Comparison of ENCODE assay signal across 8 cellular contexts in the genomic region with DNA sequence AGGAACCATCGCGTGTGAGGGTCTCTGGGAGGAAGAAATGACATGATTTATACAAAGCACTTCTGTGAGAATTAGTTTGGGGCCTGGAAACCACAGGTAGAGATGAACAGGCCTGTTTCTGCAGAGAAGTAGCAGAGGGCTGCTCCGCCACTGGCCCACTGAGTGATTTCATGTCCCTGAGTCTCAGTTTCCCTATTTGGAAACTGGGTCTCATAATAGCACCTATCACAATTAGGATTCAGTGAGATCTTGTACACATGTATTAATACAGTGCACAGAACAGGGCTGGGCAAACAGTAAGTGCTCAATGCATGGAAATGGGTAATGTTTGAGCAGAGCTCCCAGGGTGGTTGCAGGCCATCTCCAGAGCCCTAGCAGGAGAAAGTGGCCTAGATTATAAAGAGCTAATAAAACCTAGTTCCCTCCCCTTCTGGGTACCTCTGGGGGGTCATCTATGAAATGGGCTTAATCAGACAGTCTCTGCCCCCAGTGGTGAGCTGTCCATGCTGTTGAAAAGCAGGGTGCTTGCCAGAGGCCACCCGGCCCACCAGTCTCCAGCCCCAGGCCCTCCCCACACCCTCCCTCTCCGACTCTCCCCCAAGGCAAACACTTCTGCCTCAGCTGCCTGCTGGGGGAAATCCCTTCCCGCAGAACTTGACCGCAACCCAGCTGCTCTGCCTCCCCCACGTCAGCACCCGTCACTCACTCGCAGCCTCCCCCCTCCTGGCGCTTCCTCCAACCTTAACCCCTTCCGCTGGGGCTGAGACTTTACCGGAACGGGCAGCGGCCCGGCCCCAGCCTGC. TPM values are rescaled to one million over a fixed set of nuclear protein-coding genes. Genes with fewer than 3 reads are reported as not detected.
DNase-seq lines count a peak whose midpoint lies in the region; ATAC-seq and TF ChIP-seq lines count a peak whose summit lies in the region.

No MANE protein-coding gene starts in this region.

- peaks cover 58% of the 10 kb centered on the region for H3K4me1 Mint-ChIP-seq in activated naive CD8-positive, alpha-beta T cell (ENCODE audit: low read depth)

- peak overlapping the region; percentile 83 to 87 for H3K27ac ChIP-seq in uterus

- ATAC-seq in GM21526 (IDR thresholded peaks at IDR 0.05; ENCODE audit: low FRiP score, unreplicated experiment) (peak; percentile 44), left cardiac atrium (peak; percentile 56 to 65)

- H3K27me3 Mint-ChIP-seq in activated naive CD8-positive, alpha-beta T cell, result no peaks in the 10 kb centered on the region

- H3K4me1 ChIP-seq in uterus, result peaks cover 0 to 33% of the 10 kb centered on the region in 2 donors

- H3K36me3 ChIP-seq in uterus, result no peaks in the 10 kb centered on the region

- DNase-seq in DMS153 treated with DMSO at 0.1 percent for 48 hours (lab: John Stamatoyannopoulos, UW; ENCODE audit: unreplicated experiment) (peak; percentile 44), HuH-7 (ENCODE audit: low spot score) (peak; percentile 96), SKM-1 (lab: John Stamatoyannopoulos, UW; ENCODE audit: unreplicated experiment) (peak; percentile 25), left cardiac atrium (peak; percentile 95), pulmonary artery endothelial cell (ENCODE audit: low read depth, low spot score) (peak; percentile 81), uterus (peak; percentile 84 to 91)

- no peak for TF ChIP-seq CTCF in uterus (IDR thresholded peaks at IDR 0.05)

- intact Hi-C loops in left cardiac atrium (cut with DNase I) (no loop called here), uterus (cut with DNase I; ENCODE audit: low total_unique reads) (no loop called here)

- no peaks in the 10 kb centered on the region for H3K9me3 ChIP-seq in uterus

- peak overlapping the region; percentile 36 for H3K4me3 ChIP-seq in uterus

- H3K36me3 Mint-ChIP-seq in activated naive CD8-positive, alpha-beta T cell, result peaks cover 2% of the 10 kb centered on the region

- H3K9me3 Mint-ChIP-seq in activated naive CD8-positive, alpha-beta T cell (ENCODE audit: low read depth), result no peaks in the 10 kb centered on the region

- H3K27me3 ChIP-seq in uterus, result no peaks in the 10 kb centered on the region

- TF ChIP-seq POLR2A in uterus (IDR thresholded peaks at IDR 0.05), result peak in 1 of 2 donors; percentile 27

- peak overlapping the region; percentile 91 for H3K4me3 Mint-ChIP-seq in activated naive CD8-positive, alpha-beta T cell

- H3K27ac Mint-ChIP-seq in activated naive CD8-positive, alpha-beta T cell, result peak overlapping the region; percentile 78

RNA-seq across cellular contexts. Expression of a gene that starts 4.5 kb away (rescaled TPM):
- total RNA-seq in left cardiac atrium (10 to 100 TPM; 22.6 to 65.0 TPM), pulmonary artery endothelial cell (2.5 and 4.5 TPM in 2 replicates), uterus (10 to 100 TPM in 2 of 4 donors, 1 to 10 TPM in 2; 3.2 to 58.8 (median 11.9) TPM)

RNA-seq across cellular contexts. Expression of a gene that starts 24.7 kb away (rescaled TPM):
- total RNA-seq in left cardiac atrium (not detected), pulmonary artery endothelial cell (0.07 and 0.13 TPM in 2 replicates), uterus (1 to 10 TPM in 1 of 4 donors, under 1 TPM in 1, not detected in 2; 0.29 to 5.8 TPM)

RNA-seq across cellular contexts. Expression of a gene that starts 54.1 kb away (rescaled TPM):
- total RNA-seq in left cardiac atrium (not detected), pulmonary artery endothelial cell (not detected in 2 replicates), uterus (not detected)

RNA-seq across cellular contexts. Expression of a gene that starts 55.9 kb away (rescaled TPM):
- total RNA-seq in left cardiac atrium (10 to 100 TPM; 76.4 to 76.9 TPM), pulmonary artery endothelial cell (8.0 and 22.4 TPM in 2 replicates), uterus (100 to 1,000 TPM in 2 of 4 donors, 10 to 100 TPM in 1, 1 to 10 TPM in 1; 3.8 to 171 (median 111) TPM)

Comparison
In these comparisons a context has a peak if more than half of its experiments do, and no peak if none do; other contexts are left out.
1. Peak in every context shown above with its lines: DNase-seq, ATAC-seq, H3K4me3 ChIP-seq and H3K27ac ChIP-seq.
2. DNase-seq: peak in every context shown above with its lines; median percentile 96 in HuH-7; 95 in left cardiac atrium; 88 in uterus; 81 in pulmonary artery endothelial cell; 44 in DMS153 treated with DMSO at 0.1 percent for 48 hours; 25 in SKM-1.